In the genomic region with DNA sequence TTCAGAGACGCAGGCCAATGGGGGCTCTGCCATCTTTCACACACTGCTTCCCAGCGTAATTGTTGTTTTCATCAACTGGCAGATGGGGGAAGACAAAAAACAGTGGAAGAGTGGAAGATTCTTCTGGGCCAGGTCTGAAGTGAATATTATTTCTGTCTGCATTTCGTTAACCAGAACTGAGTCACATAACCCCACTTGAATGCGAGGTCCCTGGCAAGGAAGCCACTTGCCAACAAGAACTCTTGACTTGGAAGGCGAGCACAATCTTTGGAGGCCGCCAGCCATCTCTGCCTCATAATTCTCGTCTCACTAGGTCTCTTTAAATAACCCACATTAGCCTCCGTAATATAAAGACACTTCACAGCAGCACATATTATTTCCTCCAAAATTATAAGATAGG, we compare ENCODE assay signal across 21 cellular contexts.
"Had no signal": no experiment of that assay in that cellular context is flagged by ENCODE, and none has a peak within 500 bp of the region (broad histone marks: within the 10 kb centered on the region; RNA-seq: fewer than 3 reads in every experiment).

No MANE protein-coding gene starts in this region.

- H3K4me3 ChIP-seq: K562 had no signal

- H3K27ac Mint-ChIP-seq: IgD-negative memory B cell, T-cell had no signal

- H3K27me3 Mint-ChIP-seq: T-cell had no signal

- H3K4me2 ChIP-seq: KMS-11, SK-N-SH had no signal

- H3K9me3 Mint-ChIP-seq: IgD-negative memory B cell, T-cell had no signal

- H3K9me3 ChIP-seq: SK-N-SH had no signal

- H3K9ac ChIP-seq: KMS-11, SK-N-SH had no signal

- H3K4me3 Mint-ChIP-seq: IgD-negative memory B cell, T-cell had no signal

- H3K4me1 Mint-ChIP-seq: IgD-negative memory B cell, T-cell had no signal

- H3K27ac ChIP-seq: HL-60, KMS-11, RWPE1 had no signal

- DNase-seq: Kasumi-1, MM.1S, NCI-H1092 treated with DMSO at 0.1 percent for 48 hours, NCI-H1436, NCI-H187, NCI-H2029, NCI-H2081 treated with DMSO at 0.1 percent for 48 hours, NCI-H2171, NCI-H226, NCI-H510A treated with DMSO at 0.1 percent for 48 hours, NCI-H526 treated with DMSO at 0.1 percent for 48 hours, NCI-H774, SHP77, SK-N-SH, SW 1271, T-cell had no signal
